11 cellular contexts compared by ENCODE assay signal in genomic region chr6:134347916-134348805, GRCh38. TPM values are rescaled to one million over a fixed set of nuclear protein-coding genes. Genes with fewer than 3 reads are reported as not detected.
A peak's percentile ranks its signal among the peaks of the same experiment; 100 is the strongest.
DNase-seq lines count a peak whose midpoint lies in the region; ATAC-seq, FAIRE-seq and TF ChIP-seq lines count a peak whose summit lies in the region.
"Had no signal": no experiment of that assay in that cellular context is flagged by ENCODE, and none has a peak within 500 bp of the region (broad histone marks: within the 10 kb centered on the region; RNA-seq: fewer than 3 reads in every experiment).

No MANE protein-coding gene starts in this region.

- no peak overlapping the region for H3K27ac Mint-ChIP-seq in effector memory CD8-positive, alpha-beta T cell

- TF ChIP-seq EP300 in K562 (IDR thresholded peaks at IDR 0.05; ENCODE audit: low read length) = no peak

- in situ Hi-C loops in K562 (cut with MboI) = no loop called here

- ATAC-seq in K562 (no peak), left cardiac atrium (peak; percentile 10 to 77), GM21825 (IDR thresholded peaks at IDR 0.05; ENCODE audit: unreplicated experiment) (no peak)
- no peak for ATAC-seq in effector memory CD8-positive, alpha-beta T cell (replicated peaks)
- ATAC-seq: activated T-cell treated with anti-CD3 and anti-CD28 coated beads, Interleukin-2, amount 50 U/mL, for 4 hours had no signal

- no peaks in the 10 kb centered on the region for H3K79me2 ChIP-seq in K562 (ENCODE audit: control insufficient read depth, insufficient read depth, low read length)

- H3K4me2 ChIP-seq in K562 (ENCODE audit: insufficient read depth, low read length) = no peak overlapping the region

- H2AFZ ChIP-seq in K562 (ENCODE audit: low read depth, low read length) = peak overlapping the region; percentile 51

- H3K4me1 Mint-ChIP-seq in effector memory CD8-positive, alpha-beta T cell (ENCODE audit: low read depth in 2 of 2) = peaks cover 5 to 11% of the 10 kb centered on the region in 2 donors

- H3K9me1 ChIP-seq in K562 (ENCODE audit: control insufficient read depth, insufficient read depth, low read length) = no peaks in the 10 kb centered on the region

- TF ChIP-seq CTCF in HEK293 (tag by site-specific recombination; IDR thresholded peaks at IDR 0.05) = no peak
- TF ChIP-seq CTCF in K562 (IDR thresholded peaks at IDR 0.05 in 2 of 3, conservative IDR thresholded peaks at IDR 0.05 in 1 of 3; ENCODE audit: insufficient read depth in 2 of 3, low read depth in 1 of 3, low read length in 3 of 3) = no peak

- no peak for DNase-seq in K562 (ENCODE audit: extremely low read depth in 1 of 4, low spot score in 3 of 4)
- peak; percentile 44 for DNase-seq in left cardiac atrium
- peak; percentile 96 for DNase-seq in smooth muscle cell of the brain vasculature (ENCODE audit: low read depth, low spot score)
- DNase-seq in HK-2 (ENCODE audit: unreplicated experiment) = no peak
- DNase-seq in activated CD4-positive, alpha-beta T cell treated with anti-CD3 and anti-CD28 coated beads, Interleukin-2, amount 50 U/mL, for 1 hour = no peak
- DNase-seq in effector memory CD8-positive, alpha-beta T cell = no peak
- DNase-seq: activated T-cell treated with anti-CD3 and anti-CD28 coated beads, Interleukin-2, amount 50 U/mL, for 4 hours; NCI-H2081; stimulated activated naive CD4-positive, alpha-beta T cell treated with Interleukin-2 at 50 U/mL for 16 hours had no signal

- H3K27me3 Mint-ChIP-seq in effector memory CD8-positive, alpha-beta T cell = no peaks in the 10 kb centered on the region

- POLR2A ChIA-PET in HEK293 (lab: Yijun Ruan, JAX) (interaction anchor here (1.7 kb wide), 1 partner anchor 50 kb away, joined by 3 read pairs; no protein-coding TSS in a partner anchor), K562 (lab: Yijun Ruan, JAX) (interaction anchor here (0.8 to 1.7 kb wide), 2 partner anchors 27 to 1788 kb away, joined by 3 to 4 read pairs; no protein-coding TSS in a partner anchor)

- H3K4me3 Mint-ChIP-seq in effector memory CD8-positive, alpha-beta T cell = no peak overlapping the region
- H3K4me3 Mint-ChIP-seq: activated T-cell treated with anti-CD3 and anti-CD28 coated beads, Interleukin-2, amount 50 U/mL, for 4 hours had no signal

- intact Hi-C loops in K562 (cut with micrococcal nuclease) = no loop called here
- intact Hi-C loops in left cardiac atrium (cut with DNase I) = no loop called here

- H3K4me1 ChIP-seq in HEK293 (ENCODE audit: control insufficient read depth, insufficient read depth, low read length) (peaks cover 2% of the 10 kb centered on the region; the same call in 1 of the 2 replicates), K562 (replicated peaks in 1 of 2; ENCODE audit: control insufficient read depth in 2 of 2, insufficient read depth in 2 of 2, low read length in 2 of 2) (no peaks in the 10 kb centered on the region; a peak in 2 of 5 replicates)

- no TSS peak for BruUV-seq in K562 (replicated peaks; lab: Mats Ljungman, UMichigan)

- H3K4me3 ChIP-seq in HEK293 (ENCODE audit: low read depth, low read length) (no peak overlapping the region), K562 (no peak overlapping the region)

- FAIRE-seq in K562 (lab: Jason Lieb, UNC) = peak; percentile 62

- TF ChIP-seq POLR2A in K562 (conservative IDR thresholded peaks at IDR 0.05) = no peak

- H3K36me3 ChIP-seq in HEK293 (ENCODE audit: control insufficient read depth in 2 of 2, insufficient read depth in 1 of 2, low read length in 2 of 2) (no peaks in the 10 kb centered on the region), K562 (ENCODE audit: control insufficient read depth, insufficient read depth, low read length) (no peaks in the 10 kb centered on the region)

- H3K9me3 ChIP-seq in HEK293 (ENCODE audit: control insufficient read depth, insufficient read depth, low read depth, low read length) (no peaks in the 10 kb centered on the region), K562 (replicated peaks; ENCODE audit: control insufficient read depth, insufficient read depth, low read depth, low read length) (no peaks in the 10 kb centered on the region)

- H3K36me3 Mint-ChIP-seq in effector memory CD8-positive, alpha-beta T cell (ENCODE audit: insufficient read depth) = no peaks in the 10 kb centered on the region

- no peaks in the 10 kb centered on the region; a peak in 1 of 5 replicates for H3K27me3 ChIP-seq in K562 (ENCODE audit: control insufficient read depth in 2 of 2, insufficient read depth in 2 of 2, low read length in 2 of 2)

- no peaks in the 10 kb centered on the region for H3K9me3 Mint-ChIP-seq in effector memory CD8-positive, alpha-beta T cell
- H3K9me3 Mint-ChIP-seq: activated T-cell treated with anti-CD3 and anti-CD28 coated beads, Interleukin-2, amount 50 U/mL, for 4 hours had no signal

- 66% methylated on average over 22 of the region's 22 CpGs for WGBS in K562 (ENCODE audit: insufficient coverage, low coverage, missing lambda C conversion rate)

- H3K27ac ChIP-seq in HEK293 (ENCODE audit: extremely low read depth, low read depth, low read length) (no peak overlapping the region), K562 (ENCODE audit: extremely low read depth, low read depth, low read length) (no peak overlapping the region)

- no peak for TF ChIP-seq RAD21 in K562 (CRISPR knock-in tag; conservative IDR thresholded peaks at IDR 0.05 in 1 of 2, IDR thresholded peaks at IDR 0.05 in 1 of 2)

- CTCF ChIA-PET in HEK293 (lab: Yijun Ruan, JAX) (interaction anchor here (0.6 to 1.1 kb wide), 6 partner anchors 28 to 591 kb away, joined by 3 to 5 read pairs (median 3); no protein-coding TSS in a partner anchor), K562 (lab: Yijun Ruan, JAX; ENCODE audit: low intra/inter-chr PET ratio) (no interaction called here)

- no peak overlapping the region for H3K9ac ChIP-seq in K562 (ENCODE audit: insufficient read depth in 1 of 2, low read depth in 2 of 2, low read length in 2 of 2)

- H4K20me1 ChIP-seq in K562 (replicated peaks; ENCODE audit: control insufficient read depth, insufficient read depth, low read length) = no peaks in the 10 kb centered on the region

TF ChIP-seq in HEK293, 187 proteins besides CTCF, POLR2A, EP300 and RAD21 (continues in another document):
- TF ChIP-seq ZNF362 (tag by site-specific recombination; IDR thresholded peaks at IDR 0.05) (no peak), GLIS2 (tag by site-specific recombination; IDR thresholded peaks at IDR 0.05) (no peak), ZNF202 (tag by site-specific recombination; IDR thresholded peaks at IDR 0.05; ENCODE audit: borderline replicate concordance) (no peak), ZNF354C (tag by site-specific recombination; IDR thresholded peaks at IDR 0.05; ENCODE audit: borderline replicate concordance, low read depth) (no peak), ZNF248 (tag by site-specific recombination; IDR thresholded peaks at IDR 0.05) (no peak), ZNF23 (tag by site-specific recombination; IDR thresholded peaks at IDR 0.05; ENCODE audit: borderline replicate concordance) (no peak)

TF ChIP-seq in K562, 482 proteins besides CTCF, POLR2A, EP300 and RAD21 (continues in another document):
- no peak for TF ChIP-seq ERF (CRISPR knock-in tag; IDR thresholded peaks at IDR 0.05)
- no peak for TF ChIP-seq CLOCK (CRISPR knock-in tag; IDR thresholded peaks at IDR 0.05; ENCODE audit: borderline replicate concordance)
- no peak for TF ChIP-seq ZKSCAN3 (CRISPR knock-in tag; IDR thresholded peaks at IDR 0.05)
- no peak for TF ChIP-seq ZEB2 (IDR thresholded peaks at IDR 0.05)

RNA-seq across cellular contexts. Expression of gene SGK1, which starts 30.2 kb away (rescaled TPM):
- 35.0 and 54.6 TPM in 2 replicates for total RNA-seq in K562 (2011; cell fraction: chromatin; rRNA removed; ENCODE audit: low replicate concordance)
- 17.8 and 31.9 TPM in 2 replicates for total RNA-seq in K562 (2011; cell fraction: nucleolus; rRNA removed)
- 34.4 and 40.1 TPM in 2 replicates for total RNA-seq in K562 (2011; cell fraction: nucleoplasm; rRNA removed)
- 4.9 and 7.7 TPM in 2 replicates for total RNA-seq in K562 (2014; rRNA removed)
- total RNA-seq in K562 (2014; rRNA removed; fragmentation: Illumina TruSeq; extraction: Trizol) = 3.7 and 4.1 TPM in 2 replicates
- 5.0 and 7.2 TPM in 2 replicates for total RNA-seq in K562 (2015; rRNA removed; fragmentation: Illumina TruSeq; extraction: Trizol)
- total RNA-seq in K562 (2021) = 3.7 and 4.3 TPM in 2 replicates
- polyA plus RNA-seq in K562 (2011; rRNA removed) = 3.5 and 3.8 TPM in 2 replicates
- 3.9 and 4.2 TPM in 2 replicates for polyA plus RNA-seq in K562 (2011; cell fraction: cytosol; rRNA removed)
- polyA plus RNA-seq in K562 (2011; cell fraction: nucleus; rRNA removed) = 29.7 and 31.8 TPM in 2 replicates
- 8.4 and 8.8 TPM in 2 replicates for polyA plus RNA-seq in K562 (2012)
- 3.3 and 3.9 TPM in 2 replicates for polyA plus RNA-seq in K562 (2014; fragmentation: Illumina TruSeq; extraction: Trizol)
- polyA plus RNA-seq in K562 (2014; fragmentation: Nextera tagmentation; extraction: Ambion mirVana) = 1 to 10 TPM; 3.5 to 3.9 TPM
- polyA plus RNA-seq in K562 (2014; rRNA removed) = 4.5 and 7.8 TPM in 2 replicates
- 5.2 and 6.6 TPM in 2 replicates for polyA minus RNA-seq in K562 (2011; rRNA and poly(A)+ RNA removed)
- polyA minus RNA-seq in K562 (2011; cell fraction: cytosol; rRNA and poly(A)+ RNA removed) = 6.8 and 10.6 TPM in 2 replicates
- 23.8 and 32.1 TPM in 2 replicates for polyA minus RNA-seq in K562 (2011; cell fraction: nucleus; rRNA and poly(A)+ RNA removed)
- total RNA-seq in left cardiac atrium = 100 to 1,000 TPM in 1 of 2 donors, 10 to 100 TPM in 1; 42.3 to 104 TPM

Comparison
In these comparisons a context has a peak if more than half of its experiments do, and no peak if none do; other contexts are left out.
1. ATAC-seq: peak in left cardiac atrium (2 of 2); none in K562 (single experiment), GM21825 (single experiment) and effector memory CD8-positive, alpha-beta T cell (single experiment).
2. DNase-seq: peak in left cardiac atrium (single experiment) and smooth muscle cell of the brain vasculature (single experiment); none in K562 (0 of 4), HK-2 (single experiment), activated CD4-positive, alpha-beta T cell treated with anti-CD3 and anti-CD28 coated beads, Interleukin-2, amount 50 U/mL, for 1 hour (single experiment) and effector memory CD8-positive, alpha-beta T cell (0 of 3).
3. Of the 44 proteins assayed by ChIP-seq in both K562 and HEK293: peak only in K562: none; only in HEK293: MYNN, PRDM10, ZBTB17, ZEB2, ZNF184 and ZNF639; in both: none; in neither: 38.